Comparison of ENCODE assay signal across 12 cellular contexts in genomic region chr6:42281570-42281969, GRCh38.
DNase-seq lines count a peak whose midpoint lies in the region; ATAC-seq and TF ChIP-seq lines count a peak whose summit lies in the region.
"Had no signal": no experiment of that assay in that cellular context is flagged by ENCODE, and none has a peak within 500 bp of the region (broad histone marks: within the 10 kb centered on the region; RNA-seq: fewer than 3 reads in every experiment).

No MANE protein-coding gene starts in this region.

- H3K36me3 Mint-ChIP-seq in CD14-positive monocyte, result peaks cover 8 to 43% of the 10 kb centered on the region in 2 donors

- ATAC-seq in Right ventricle myocardium inferior (no peak), heart right ventricle (no peak), esophagus mucosa (peak; percentile 12)
- ATAC-seq: upper lobe of right lung had no signal

- H3K4me3 ChIP-seq in heart right ventricle, result no peak overlapping the region
- no peak overlapping the region for H3K4me3 ChIP-seq in thymus (ENCODE audit: low read length)
- no peak overlapping the region for H3K4me3 ChIP-seq in prostate gland
- H3K4me3 ChIP-seq: upper lobe of right lung had no signal

- 64 to 67% methylated on average over 7 of the region's 7 CpGs for WGBS in heart right ventricle, 2 donors
- 29% methylated on average over 7 of the region's 7 CpGs for WGBS in thymus
- 45% methylated on average over 7 of the region's 7 CpGs for WGBS in prostate gland

- DNase-seq in Right ventricle myocardium inferior (ENCODE audit: missing footprints) (peak; percentile 67), heart right ventricle (no peak), NCI-H526 treated with DMSO at 0.1 percent for 48 hours (lab: John Stamatoyannopoulos, UW) (no peak), prostate gland (ENCODE audit: low spot score) (no peak), CD14-positive monocyte (ENCODE audit: low spot score) (no peak)
- peak; percentile 61 for DNase-seq in activated CD8-positive, alpha-beta memory T cell treated with anti-CD3 and anti-CD28 coated beads, Interleukin-2, amount 50 U/mL, for 48 hours
- DNase-seq: brain microvascular endothelial cell, GF-D8, NCI-H1048, upper lobe of right lung had no signal

- H3K4me1 Mint-ChIP-seq in CD14-positive monocyte, result peaks cover 44% of the 10 kb centered on the region

- H3K27me3 ChIP-seq in heart right ventricle, result no peaks in the 10 kb centered on the region
- H3K27me3 ChIP-seq in thymus (ENCODE audit: control insufficient read depth, insufficient read depth), result no peaks in the 10 kb centered on the region
- H3K27me3 ChIP-seq in prostate gland (replicated peaks; ENCODE audit: insufficient read depth), result no peaks in the 10 kb centered on the region
- H3K27me3 ChIP-seq: brain microvascular endothelial cell, upper lobe of right lung had no signal

- peaks cover 23 to 54% (median 44%) of the 10 kb centered on the region in 9 donors for H3K4me1 ChIP-seq in heart right ventricle
- H3K4me1 ChIP-seq in thymus (ENCODE audit: control insufficient read depth, insufficient read depth, low read length), result peaks cover 35% of the 10 kb centered on the region
- H3K4me1 ChIP-seq in prostate gland (replicated peaks), result peaks cover 12% of the 10 kb centered on the region

- peak overlapping the region in 2 of 10 donors; percentile 66 to 68 for H3K27ac ChIP-seq in heart right ventricle
- H3K27ac ChIP-seq in thymus (ENCODE audit: low read depth), result peak overlapping the region; percentile 68
- H3K27ac ChIP-seq in prostate gland, result no peak overlapping the region
- H3K27ac ChIP-seq: brain microvascular endothelial cell, upper lobe of right lung had no signal

- no peak overlapping the region for H3K4me3 Mint-ChIP-seq in CD14-positive monocyte

- TF ChIP-seq CTCF in heart right ventricle (IDR thresholded peaks at IDR 0.05), result no peak
- TF ChIP-seq CTCF in prostate gland (IDR thresholded peaks at IDR 0.05), result no peak
- no peak for TF ChIP-seq CTCF in CD14-positive monocyte (IDR thresholded peaks at IDR 0.05)

- no peaks in the 10 kb centered on the region for H3K27me3 Mint-ChIP-seq in CD14-positive monocyte (ENCODE audit: low read depth in 3 of 3)

- peak overlapping the region in 1 of 7 donors; percentile 42 for H3K27ac Mint-ChIP-seq in CD14-positive monocyte

- TF ChIP-seq POLR2A in prostate gland (IDR thresholded peaks at IDR 0.05), result no peak

- H3K9me3 ChIP-seq in heart right ventricle (peaks cover 0 to 12% (median 0%) of the 10 kb centered on the region in 11 donors), thymus (ENCODE audit: control insufficient read depth) (no peaks in the 10 kb centered on the region), prostate gland (no peaks in the 10 kb centered on the region)
- H3K9me3 ChIP-seq: upper lobe of right lung had no signal

- intact Hi-C loops in Right ventricle myocardium inferior (cut with DNase I) (no loop called here), heart right ventricle (cut with DNase I) (no loop called here), prostate gland (cut with DNase I) (no loop called here), CD14-positive monocyte (cut with micrococcal nuclease) (no loop called here)

- peaks cover 0 to under 1% (median 0%) of the 10 kb centered on the region in 9 donors for H3K36me3 ChIP-seq in heart right ventricle
- H3K36me3 ChIP-seq in thymus (ENCODE audit: control insufficient read depth, insufficient read depth), result peaks cover 4% of the 10 kb centered on the region
- H3K36me3 ChIP-seq in prostate gland, result no peaks in the 10 kb centered on the region
- H3K36me3 ChIP-seq: brain microvascular endothelial cell, upper lobe of right lung had no signal

- H3K9me3 Mint-ChIP-seq in CD14-positive monocyte, result peaks cover 2 to 6% (median 4%) of the 10 kb centered on the region in 7 donors

Comparison
In these comparisons a context has a peak if more than half of its experiments do, and no peak if none do; other contexts are left out.
1. DNase-seq: peak in Right ventricle myocardium inferior (single experiment) and activated CD8-positive, alpha-beta memory T cell treated with anti-CD3 and anti-CD28 coated beads, Interleukin-2, amount 50 U/mL, for 48 hours (single experiment); none in heart right ventricle (0 of 2), NCI-H526 treated with DMSO at 0.1 percent for 48 hours (single experiment), prostate gland (single experiment) and CD14-positive monocyte (single experiment).